Comparison of ENCODE assay signal across 8 cellular contexts in the genomic region with DNA sequence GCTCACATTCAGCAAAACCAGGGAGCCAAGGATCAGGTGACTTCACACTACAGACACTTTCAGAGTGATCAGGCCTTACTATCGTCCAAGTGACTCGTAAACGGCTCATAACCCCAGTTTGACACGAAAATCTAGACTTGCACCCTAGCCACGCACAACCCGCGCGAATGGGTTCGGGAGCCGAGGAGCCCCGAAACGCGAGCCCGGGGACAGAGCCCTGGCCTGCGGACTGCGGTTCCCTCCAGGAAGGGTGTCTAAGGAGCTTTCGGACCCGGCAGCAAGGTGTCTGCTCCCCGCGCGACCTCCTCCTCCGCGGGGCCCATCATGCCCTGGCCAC. TPM values are rescaled to one million over a fixed set of nuclear protein-coding genes. Genes with fewer than 3 reads are reported as not detected.
DNase-seq lines count a peak whose midpoint lies in the region; ATAC-seq lines count a peak whose summit lies in the region.

No MANE protein-coding gene starts in this region.

- peak overlapping the region; percentile 73 for H2BK5ac ChIP-seq in mesendoderm (ENCODE audit: low read length)

- H3K79me1 ChIP-seq in mesendoderm (ENCODE audit: low read length): peaks cover 2% of the 10 kb centered on the region

- ATAC-seq in GM18499 (IDR thresholded peaks at IDR 0.05; ENCODE audit: insufficient read depth, unreplicated experiment) (peak; percentile 19), HG02973 (IDR thresholded peaks at IDR 0.05; ENCODE audit: unreplicated experiment) (peak; percentile 30)

- H3K27ac Mint-ChIP-seq in activated CD4-positive, alpha-beta T cell treated with anti-CD3 and anti-CD28 coated beads, Interleukin-2, amount 10 ng/mL, durations not matched to agents 7 days and 5 days: peak overlapping the region; percentile 88

- in situ Hi-C loops in ACHN (cut with HindIII; ENCODE audit: low pct_ligation_motif_present, low pct_unique_long_range_greater_than_20kb, low sequenced_read_pairs): no loop called here

- H2AK5ac ChIP-seq in mesendoderm (ENCODE audit: low read length): no peak overlapping the region

- peaks cover 68% of the 10 kb centered on the region for H3K4me1 Mint-ChIP-seq in activated CD4-positive, alpha-beta T cell treated with anti-CD3 and anti-CD28 coated beads, Interleukin-2, amount 10 ng/mL, durations not matched to agents 7 days and 5 days

- H3K27me3 ChIP-seq in mesendoderm (ENCODE audit: insufficient read depth, low read length, poor library complexity): no peaks in the 10 kb centered on the region

- H3K27ac ChIP-seq in mesendoderm (ENCODE audit: low read depth, low read length): no peak overlapping the region

- H3K4me1 ChIP-seq in mesendoderm (ENCODE audit: control insufficient read depth, low read depth, low read length): peaks cover 8% of the 10 kb centered on the region

- H3K23ac ChIP-seq in mesendoderm (ENCODE audit: low read length): no peak overlapping the region

- H3K9me3 Mint-ChIP-seq in activated CD4-positive, alpha-beta T cell treated with anti-CD3 and anti-CD28 coated beads, Interleukin-2, amount 10 ng/mL, durations not matched to agents 7 days and 5 days: no peaks in the 10 kb centered on the region

- H3K9ac ChIP-seq in mesendoderm (ENCODE audit: low read length): peak overlapping the region; percentile 95

- H4K8ac ChIP-seq in mesendoderm (ENCODE audit: low read depth, low read length): no peak overlapping the region

- H2BK15ac ChIP-seq in mesendoderm (replicated peaks; ENCODE audit: low read depth): no peak overlapping the region

- peaks cover 47% of the 10 kb centered on the region for H3K79me2 ChIP-seq in mesendoderm (ENCODE audit: control insufficient read depth, insufficient read depth, low read length)

- H3K4me2 ChIP-seq in mesendoderm (ENCODE audit: low read length): peak overlapping the region; percentile 73

- H3K27me3 Mint-ChIP-seq in activated CD4-positive, alpha-beta T cell treated with anti-CD3 and anti-CD28 coated beads, Interleukin-2, amount 10 ng/mL, durations not matched to agents 7 days and 5 days: no peaks in the 10 kb centered on the region

- peak overlapping the region; percentile 11 for H3K18ac ChIP-seq in mesendoderm (ENCODE audit: low read length)

- no peak overlapping the region for H4K5ac ChIP-seq in mesendoderm (ENCODE audit: low read length)

- CTCF ChIA-PET in activated CD4-positive, alpha-beta T cell treated with anti-CD3 and anti-CD28 coated beads, Interleukin-2, amount 10 ng/mL, durations not matched to agents 7 days and 5 days (lab: Charles Lee): interaction anchor here (0.8 to 1.8 kb wide), 16 partner anchors 10 to 132 kb away, joined by 3 to 8 read pairs (median 4); no protein-coding TSS in a partner anchor

- H3K4me3 ChIP-seq in mesendoderm (ENCODE audit: low read length): peak overlapping the region; percentile 71

- no CpG with 5 or more reads among the region's 23 CpGs for WGBS in mesendoderm (ENCODE audit: extremely low coverage, insufficient coverage, low lambda C conversion rate)

- H3K56ac ChIP-seq in mesendoderm (ENCODE audit: low read length): peak overlapping the region; percentile 99

- H3K36me3 ChIP-seq in mesendoderm (ENCODE audit: control insufficient read depth, insufficient read depth, low read length): no peaks in the 10 kb centered on the region

- DNase-seq in ACHN (peak; percentile 78), NCI-H2107 (lab: John Stamatoyannopoulos, UW) (peak; percentile 11), mesendoderm (peak; percentile 81)
- DNase-seq in activated CD4-positive, alpha-beta T cell treated with anti-CD3 and anti-CD28 coated beads, Interleukin-2, amount 10 ng/mL, durations not matched to agents 7 days and 5 days: peak; percentile 61
- DNase-seq in effector CD4-positive, alpha-beta T cell: peak; percentile 46
- DNase-seq in stimulated activated CD8-positive, alpha-beta memory T cell treated with anti-CD3 and anti-CD28 coated beads, Interleukin-7, amount 100 ng/mL, for 1 hour (ENCODE audit: low read depth in 2 of 2): peak; percentile 14 to 19

- no peak overlapping the region for H3K4ac ChIP-seq in mesendoderm (ENCODE audit: low read depth, low read length)

- peaks cover 7% of the 10 kb centered on the region for H3K36me3 Mint-ChIP-seq in activated CD4-positive, alpha-beta T cell treated with anti-CD3 and anti-CD28 coated beads, Interleukin-2, amount 10 ng/mL, durations not matched to agents 7 days and 5 days (ENCODE audit: low read depth)

- H2BK120ac ChIP-seq in mesendoderm (ENCODE audit: low read depth, low read length): no peak overlapping the region

- POLR2A ChIA-PET in activated CD4-positive, alpha-beta T cell treated with anti-CD3 and anti-CD28 coated beads, Interleukin-2, amount 10 ng/mL, durations not matched to agents 7 days and 5 days (lab: Charles Lee): interaction anchor here (0.6 to 1.3 kb wide), 3 partner anchors 98 to 375 kb away, joined by 3 to 10 read pairs (median 4); partner anchors contain the start of gene SRSF7

- H3K4me3 Mint-ChIP-seq in activated CD4-positive, alpha-beta T cell treated with anti-CD3 and anti-CD28 coated beads, Interleukin-2, amount 10 ng/mL, durations not matched to agents 7 days and 5 days: peak overlapping the region; percentile 84

RNA-seq across cellular contexts. Expression of gene ATL2, which starts 0.8 kb away (rescaled TPM):
- 10 to 100 TPM; 46.0 to 59.2 TPM for total RNA-seq in activated CD4-positive, alpha-beta T cell treated with anti-CD3 and anti-CD28 coated beads, Interleukin-2, amount 10 ng/mL, durations not matched to agents 7 days and 5 days
- polyA plus RNA-seq in mesendoderm (2013, experiment 1 of 2): 32.1 TPM
- 32.4 TPM for polyA plus RNA-seq in mesendoderm (2013, experiment 2 of 2)

Comparison
In these comparisons a context has a peak if more than half of its experiments do, and no peak if none do; other contexts are left out.
1. DNase-seq: peak in every context shown above with its lines; median percentile 81 in mesendoderm; 78 in ACHN; 61 in activated CD4-positive, alpha-beta T cell treated with anti-CD3 and anti-CD28 coated beads, Interleukin-2, amount 10 ng/mL, durations not matched to agents 7 days and 5 days; 46 in effector CD4-positive, alpha-beta T cell; 16 in stimulated activated CD8-positive, alpha-beta memory T cell treated with anti-CD3 and anti-CD28 coated beads, Interleukin-7, amount 100 ng/mL, for 1 hour; 11 in NCI-H2107.